In genomic region chr5:140295414-140295813, GRCh38 we compare ENCODE assay signal across 1 cellular context.
TF ChIP-seq lines count a peak whose summit lies in the region.

No MANE protein-coding gene starts in this region.

TF ChIP-seq in GM23338, 12 proteins besides CTCF, POLR2A, EP300 and RAD21 (continued from another document):
- TF ChIP-seq POLR2AphosphoS5 (IDR thresholded peaks at IDR 0.05; ENCODE audit: low read depth) (no peak), REST (IDR thresholded peaks at IDR 0.05; ENCODE audit: unreplicated experiment) (no peak), STAT1 (IDR thresholded peaks at IDR 0.05; ENCODE audit: unreplicated experiment) (no peak)
